Comparison of ENCODE assay signal across 24 cellular contexts in the genomic region with DNA sequence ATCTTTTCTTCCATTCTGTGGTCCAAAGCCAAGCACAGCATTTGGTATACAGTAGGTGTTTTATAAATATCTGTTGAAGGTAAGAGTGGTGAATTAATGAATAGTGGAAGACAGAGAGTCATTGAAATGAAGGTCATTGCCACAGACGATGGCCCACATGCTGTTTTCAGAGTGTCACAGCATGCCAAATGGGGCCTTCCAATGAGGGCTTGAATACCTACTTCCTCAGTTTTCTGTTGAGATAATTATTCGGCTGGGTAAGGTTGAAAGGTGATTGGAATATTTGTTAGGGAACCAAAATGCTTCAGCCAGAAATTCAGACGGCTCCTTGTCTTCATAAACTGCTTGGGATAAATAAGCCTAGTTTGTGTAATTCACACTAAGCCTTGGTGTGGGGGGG.
DNase-seq lines count a peak whose midpoint lies in the region; ATAC-seq, FAIRE-seq and TF ChIP-seq lines count a peak whose summit lies in the region.
"Had no signal": no experiment of that assay in that cellular context is flagged by ENCODE, and none has a peak within 500 bp of the region (broad histone marks: within the 10 kb centered on the region; RNA-seq: fewer than 3 reads in every experiment).

No MANE protein-coding gene starts in this region.

- no peak for TF ChIP-seq RAD21 in H1 (IDR thresholded peaks at IDR 0.05 in 1 of 2, conservative IDR thresholded peaks at IDR 0.05 in 1 of 2; ENCODE audit: low read depth in 2 of 2, low read length in 2 of 2)

- H4K8ac ChIP-seq in H1 (ENCODE audit: extremely low read depth, insufficient read depth, low read length) (no peak overlapping the region), mesendoderm (ENCODE audit: low read depth, low read length) (no peak overlapping the region)

- H3K79me1 ChIP-seq in H1 (ENCODE audit: low read depth, low read length) (no peaks in the 10 kb centered on the region), mesendoderm (ENCODE audit: low read length) (no peaks in the 10 kb centered on the region)

- H3K4ac ChIP-seq in H1 (replicated peaks; ENCODE audit: insufficient read length, low read depth, low read length) (no peak overlapping the region), mesendoderm (ENCODE audit: low read depth, low read length) (no peak overlapping the region)

- no peak overlapping the region for H2BK20ac ChIP-seq in H1 (ENCODE audit: low read length)

- H3K9me3 ChIP-seq in H1 (ENCODE audit: insufficient read depth in 2 of 2, low read depth in 1 of 2, low read length in 1 of 2) = no peaks in the 10 kb centered on the region
- H3K9me3 ChIP-seq: A549, Caco-2 had no signal

- H3K27me3 Mint-ChIP-seq in activated naive CD8-positive, alpha-beta T cell treated with anti-CD3 and anti-CD28 coated beads, Interleukin-2, amount 50 U/mL, for 24 hours = no peaks in the 10 kb centered on the region
- H3K27me3 Mint-ChIP-seq: B cell; CD4-positive, alpha-beta T cell had no signal

- H4K5ac ChIP-seq in H1 (ENCODE audit: insufficient read length, low read depth, low read length) (no peak overlapping the region), mesendoderm (ENCODE audit: low read length) (no peak overlapping the region)

- no peaks in the 10 kb centered on the region for H3K27me3 ChIP-seq in H1 (replicated peaks in 1 of 4; ENCODE audit: control insufficient read depth in 3 of 4, extremely low read depth in 1 of 4, insufficient read depth in 3 of 4, low read length in 3 of 4)
- H3K27me3 ChIP-seq in mesendoderm (ENCODE audit: insufficient read depth, low read length, poor library complexity) = no peaks in the 10 kb centered on the region
- H3K27me3 ChIP-seq: BLaER1 treated with 17β-estradiol and CSF1 and Interleukin-3, amounts not matched to agents 10 nM and 100 nM had no signal

- no peaks in the 10 kb centered on the region for H3K79me2 ChIP-seq in H1 (ENCODE audit: control insufficient read depth in 1 of 2, insufficient read depth in 2 of 2, low read length in 2 of 2)
- no peaks in the 10 kb centered on the region for H3K79me2 ChIP-seq in mesendoderm (ENCODE audit: control insufficient read depth, insufficient read depth, low read length)

- no peaks in the 10 kb centered on the region for H3K36me3 Mint-ChIP-seq in activated naive CD8-positive, alpha-beta T cell treated with anti-CD3 and anti-CD28 coated beads, Interleukin-2, amount 50 U/mL, for 24 hours (ENCODE audit: low read depth)
- H3K36me3 Mint-ChIP-seq: CD8-positive, alpha-beta T cell had no signal

- H2BK15ac ChIP-seq in H1 (ENCODE audit: low read length) = no peak overlapping the region
- no peak overlapping the region for H2BK15ac ChIP-seq in mesendoderm (replicated peaks; ENCODE audit: low read depth)

- ATAC-seq in activated naive CD8-positive, alpha-beta T cell treated with anti-CD3 and anti-CD28 coated beads, Interleukin-2, amount 50 U/mL, for 24 hours = no peak
- ATAC-seq: A549; CD8-positive, alpha-beta T cell; GM12878 had no signal

- no peak overlapping the region for H3K4me2 ChIP-seq in H1 (ENCODE audit: insufficient read depth in 1 of 2, low read depth in 2 of 2, low read length in 2 of 2)
- no peak overlapping the region for H3K4me2 ChIP-seq in mesendoderm (ENCODE audit: low read length)
- H3K4me2 ChIP-seq: A549; BLaER1 treated with 17β-estradiol and CSF1 and Interleukin-3, amounts not matched to agents 10 nM and 100 nM had no signal

- CTCF ChIA-PET in H1 (lab: Charles Lee; ENCODE audit: partially characterized antibody) = no interaction called here

- no peak overlapping the region for H3K4me3 Mint-ChIP-seq in activated naive CD8-positive, alpha-beta T cell treated with anti-CD3 and anti-CD28 coated beads, Interleukin-2, amount 50 U/mL, for 24 hours
- H3K4me3 Mint-ChIP-seq: B cell; CD4-positive, alpha-beta T cell; CD8-positive, alpha-beta T cell had no signal

- POLR2A ChIA-PET in H1 (lab: Charles Lee; ENCODE audit: partially characterized antibody) = no interaction called here

- no peak for FAIRE-seq in H1 (lab: Jason Lieb, UNC)
- FAIRE-seq: A549, D721Med, G401.6, GM12878, GM12892, GM18507 had no signal

- H2BK120ac ChIP-seq in H1 (replicated peaks; ENCODE audit: low read depth, low read length) = no peak overlapping the region
- H2BK120ac ChIP-seq in mesendoderm (ENCODE audit: low read depth, low read length) = no peak overlapping the region

- H4K20me1 ChIP-seq in H1 (replicated peaks in 1 of 2; ENCODE audit: control insufficient read depth in 1 of 2, insufficient read depth in 2 of 2, low read length in 2 of 2) = no peaks in the 10 kb centered on the region
- H4K20me1 ChIP-seq: BLaER1 treated with 17β-estradiol and CSF1 and Interleukin-3, amounts not matched to agents 10 nM and 100 nM had no signal

- H2AFZ ChIP-seq in H1 (ENCODE audit: low read length) = no peak overlapping the region

- no peak overlapping the region for H3K27ac ChIP-seq in H1 (ENCODE audit: low read depth, low read length)
- no peak overlapping the region for H3K27ac ChIP-seq in mesendoderm (ENCODE audit: low read depth, low read length)
- H3K27ac ChIP-seq: 22Rv1; A549; BLaER1 treated with 17β-estradiol and CSF1 and Interleukin-3, amounts not matched to agents 10 nM and 100 nM; C4-2B had no signal

- H2BK5ac ChIP-seq in H1 (ENCODE audit: low read depth, low read length) (no peak overlapping the region), mesendoderm (ENCODE audit: low read length) (no peak overlapping the region)

- no peak overlapping the region for H4K91ac ChIP-seq in H1 (replicated peaks; ENCODE audit: insufficient read length, low read length)

- no peak overlapping the region for H3K14ac ChIP-seq in H1 (ENCODE audit: insufficient read length)

- H3K36me3 ChIP-seq in H1 (ENCODE audit: control insufficient read depth in 2 of 4, insufficient read depth in 4 of 4, low read length in 3 of 4) (no peaks in the 10 kb centered on the region), mesendoderm (ENCODE audit: control insufficient read depth, insufficient read depth, low read length) (no peaks in the 10 kb centered on the region)
- H3K36me3 ChIP-seq: BLaER1 treated with 17β-estradiol and CSF1 and Interleukin-3, amounts not matched to agents 10 nM and 100 nM had no signal

- H2AK5ac ChIP-seq in H1 (ENCODE audit: low read depth, low read length) (no peak overlapping the region), mesendoderm (ENCODE audit: low read length) (no peak overlapping the region)

- no peak for TF ChIP-seq POLR2A in H1 (IDR thresholded peaks at IDR 0.05; ENCODE audit: control extremely low read depth in 1 of 2, low read depth in 2 of 2, low read length in 2 of 2)

- DNase-seq in NCI-H146 (lab: John Stamatoyannopoulos, UW) (peak; percentile 23), NCI-H146 treated with DMSO at 0.1 percent for 48 hours (lab: John Stamatoyannopoulos, UW; ENCODE audit: unreplicated experiment) (no peak), H1 (ENCODE audit: low read depth in 1 of 2, low spot score in 2 of 2) (no peak), mesendoderm (no peak), NCI-H446 treated with DMSO at 0.1 percent for 48 hours (lab: John Stamatoyannopoulos, UW) (no peak), NCI-H187 treated with DMSO at 0.1 percent for 48 hours (lab: John Stamatoyannopoulos, UW) (no peak)
- no peak for DNase-seq in activated naive CD8-positive, alpha-beta T cell treated with anti-CD3 and anti-CD28 coated beads, Interleukin-2, amount 50 U/mL, for 24 hours
- DNase-seq: AML-193; Caco-2; Calu3; CD4-positive, alpha-beta T cell; CD8-positive, alpha-beta T cell; DMS79 treated with DMSO at 0.1 percent for 48 hours; GF-D8 had no signal

- no peak overlapping the region for H3K27ac Mint-ChIP-seq in activated naive CD8-positive, alpha-beta T cell treated with anti-CD3 and anti-CD28 coated beads, Interleukin-2, amount 50 U/mL, for 24 hours
- H3K27ac Mint-ChIP-seq: B cell; CD4-positive, alpha-beta T cell; CD8-positive, alpha-beta T cell had no signal

- no peak overlapping the region for H2BK12ac ChIP-seq in H1 (ENCODE audit: low read depth, low read length)

- H3K9me3 Mint-ChIP-seq in activated naive CD8-positive, alpha-beta T cell treated with anti-CD3 and anti-CD28 coated beads, Interleukin-2, amount 50 U/mL, for 24 hours = no peaks in the 10 kb centered on the region
- H3K9me3 Mint-ChIP-seq: CD8-positive, alpha-beta T cell had no signal

- no peak for TF ChIP-seq CTCF in H1 (IDR thresholded peaks at IDR 0.05; ENCODE audit: control extremely low read depth in 1 of 3, insufficient read depth in 1 of 3, low read depth in 1 of 3, low read length in 3 of 3)

- WGBS in H1 (ENCODE audit: extremely low coverage in 1 of 2, insufficient coverage in 1 of 2, insufficient read length in 1 of 2, insufficient replicate concordance in 2 of 2, low coverage in 1 of 2, low lambda C conversion rate in 2 of 2, missing lambda C conversion rate in 1 of 2), 2 experiments = 70% methylated on average over 3 of the region's 3 CpGs; no CpG with 5 or more reads in 1 of the 2 experiments
- WGBS in mesendoderm (ENCODE audit: extremely low coverage, insufficient coverage, low lambda C conversion rate) = no CpG with 5 or more reads among the region's 3 CpGs

- no peak for TF ChIP-seq EP300 in H1 (IDR thresholded peaks at IDR 0.05; ENCODE audit: borderline replicate concordance in 1 of 2, low read depth in 2 of 2, low read length in 2 of 2)

- H3K4me1 ChIP-seq in H1 (replicated peaks in 1 of 4; ENCODE audit: control insufficient read depth in 3 of 4, insufficient read depth in 4 of 4, low read length in 3 of 4) (no peaks in the 10 kb centered on the region), mesendoderm (ENCODE audit: control insufficient read depth, low read depth, low read length) (peaks cover 1% of the 10 kb centered on the region)
- H3K4me1 ChIP-seq: A549; BLaER1 treated with 17β-estradiol and CSF1 and Interleukin-3, amounts not matched to agents 10 nM and 100 nM; Caco-2 had no signal

- H3K9ac ChIP-seq in H1 (replicated peaks in 1 of 4; ENCODE audit: extremely low read depth in 1 of 4, low read depth in 3 of 4, low read length in 3 of 4) (no peak overlapping the region), mesendoderm (ENCODE audit: low read length) (no peak overlapping the region)
- H3K9ac ChIP-seq: BLaER1 treated with 17β-estradiol and CSF1 and Interleukin-3, amounts not matched to agents 10 nM and 100 nM had no signal

- H3K56ac ChIP-seq in H1 (replicated peaks; ENCODE audit: insufficient read length, low read depth, low read length) (no peak overlapping the region), mesendoderm (ENCODE audit: low read length) (no peak overlapping the region)

- no peaks in the 10 kb centered on the region for H3K4me1 Mint-ChIP-seq in activated naive CD8-positive, alpha-beta T cell treated with anti-CD3 and anti-CD28 coated beads, Interleukin-2, amount 50 U/mL, for 24 hours
- H3K4me1 Mint-ChIP-seq: B cell had no signal

- H3K23me2 ChIP-seq in H1 (ENCODE audit: low read depth, low read length) = no peaks in the 10 kb centered on the region

- H3K23ac ChIP-seq in H1 (ENCODE audit: insufficient read length) = no peak overlapping the region
- no peak overlapping the region for H3K23ac ChIP-seq in mesendoderm (ENCODE audit: low read length)

- H3K4me3 ChIP-seq in H1 (ENCODE audit: extremely low read depth in 1 of 4, insufficient read depth in 2 of 4, low read depth in 3 of 4, low read length in 4 of 4) = no peak overlapping the region
- H3K4me3 ChIP-seq in mesendoderm (ENCODE audit: low read length) = no peak overlapping the region
- H3K4me3 ChIP-seq: A549; BLaER1 treated with 17β-estradiol and CSF1 and Interleukin-3, amounts not matched to agents 10 nM and 100 nM; GM12878 had no signal

- no peak overlapping the region for H3K18ac ChIP-seq in H1 (ENCODE audit: extremely low read depth, low read length)
- peak overlapping the region; percentile 68 for H3K18ac ChIP-seq in mesendoderm (ENCODE audit: low read length)
